17 cellular contexts compared by ENCODE assay signal in the genomic region with DNA sequence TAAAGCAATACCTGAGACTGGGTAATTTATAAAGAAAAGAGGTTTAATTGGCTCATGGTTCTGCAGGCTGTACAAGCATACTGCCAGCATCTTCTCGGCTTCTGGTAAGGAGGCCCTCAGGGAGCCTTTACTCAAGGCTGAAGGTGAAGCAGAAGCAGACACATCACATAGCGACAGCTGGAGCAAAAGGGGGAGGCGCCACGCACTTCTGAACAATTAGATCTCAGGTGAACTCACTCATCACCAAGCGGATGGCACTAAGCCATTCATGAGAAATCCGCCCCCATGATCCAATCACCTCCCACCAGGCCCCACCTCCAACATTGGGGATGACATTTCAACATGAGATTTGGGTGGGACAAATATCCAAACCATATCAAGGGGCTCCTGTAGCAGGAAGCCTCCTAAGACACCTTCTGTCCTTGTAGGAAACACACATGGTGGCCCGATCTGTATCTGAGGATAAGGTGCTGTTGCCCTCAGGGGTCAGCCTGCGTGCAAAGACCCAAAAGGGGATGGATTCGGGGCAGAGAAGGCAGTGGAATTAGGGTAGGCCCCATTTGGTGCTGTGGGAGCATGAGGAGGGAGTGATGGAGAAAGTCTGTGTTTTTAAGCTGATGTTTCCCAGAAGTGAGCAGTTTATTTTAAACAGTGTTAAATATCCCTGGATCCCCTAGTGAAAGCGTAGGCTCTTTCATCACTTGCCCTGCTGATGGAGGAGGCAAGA. TPM values are rescaled to one million over a fixed set of nuclear protein-coding genes. Genes with fewer than 3 reads are reported as not detected.
DNase-seq lines count a peak whose midpoint lies in the region; ATAC-seq and TF ChIP-seq lines count a peak whose summit lies in the region.
"Had no signal": no experiment of that assay in that cellular context is flagged by ENCODE, and none has a peak within 500 bp of the region (broad histone marks: within the 10 kb centered on the region; RNA-seq: fewer than 3 reads in every experiment).

No MANE protein-coding gene starts in this region.

- H3K27me3 Mint-ChIP-seq in activated T-helper 1 cell treated with anti-CD3 and anti-CD28 coated beads, Interleukin-12 subunit alpha, Interleukin-12 subunit beta, Interleukin-2, Interleukin-4 antibody, amounts not matched to agents 30 ng/mL and 10 ng/mL and 1 ng/mL, durations not matched to agents 14 hours and 24 hours and 36 hours (ENCODE audit: insufficient read depth): no peaks in the 10 kb centered on the region
- no peaks in the 10 kb centered on the region for H3K27me3 Mint-ChIP-seq in naive thymus-derived CD8-positive, alpha-beta T cell

- H3K9me3 ChIP-seq in esophagus squamous epithelium: peaks cover 0 to 16% (median 10%) of the 10 kb centered on the region in 3 donors
- H3K9me3 ChIP-seq: ovary had no signal

- peak overlapping the region; percentile 80 for H3K27ac Mint-ChIP-seq in activated T-helper 1 cell treated with anti-CD3 and anti-CD28 coated beads, Interleukin-12 subunit alpha, Interleukin-12 subunit beta, Interleukin-2, Interleukin-4 antibody, amounts not matched to agents 30 ng/mL and 10 ng/mL and 1 ng/mL, durations not matched to agents 14 hours and 24 hours and 36 hours
- H3K27ac Mint-ChIP-seq in naive thymus-derived CD8-positive, alpha-beta T cell: peak overlapping the region; percentile 17 to 90 (median 80)

- POLR2A ChIA-PET in naive thymus-derived CD8-positive, alpha-beta T cell (lab: Charles Lee): interaction anchor here (1.1 to 3.9 kb wide), 2 partner anchors 22 to 247 kb away, joined by 3 to 23 read pairs; partner anchors contain the start of gene IL21R

- no peak overlapping the region for H3K27ac ChIP-seq in esophagus squamous epithelium
- H3K27ac ChIP-seq: brain microvascular endothelial cell, foreskin keratinocyte, ovary, thoracic aorta had no signal

- no peaks in the 10 kb centered on the region for H3K36me3 ChIP-seq in esophagus squamous epithelium
- H3K36me3 ChIP-seq: brain microvascular endothelial cell, ovary, thoracic aorta had no signal

- peak overlapping the region; percentile 9 for H3K4me3 Mint-ChIP-seq in activated T-helper 1 cell treated with anti-CD3 and anti-CD28 coated beads, Interleukin-12 subunit alpha, Interleukin-12 subunit beta, Interleukin-2, Interleukin-4 antibody, amounts not matched to agents 30 ng/mL and 10 ng/mL and 1 ng/mL, durations not matched to agents 14 hours and 24 hours and 36 hours
- H3K4me3 Mint-ChIP-seq in naive thymus-derived CD8-positive, alpha-beta T cell: no peak overlapping the region

- H3K4me1 Mint-ChIP-seq in activated T-helper 1 cell treated with anti-CD3 and anti-CD28 coated beads, Interleukin-12 subunit alpha, Interleukin-12 subunit beta, Interleukin-2, Interleukin-4 antibody, amounts not matched to agents 30 ng/mL and 10 ng/mL and 1 ng/mL, durations not matched to agents 14 hours and 24 hours and 36 hours (ENCODE audit: low read depth): peaks cover 68% of the 10 kb centered on the region
- peaks cover 15 to 66% (median 49%) of the 10 kb centered on the region in 4 donors for H3K4me1 Mint-ChIP-seq in naive thymus-derived CD8-positive, alpha-beta T cell

- H3K27me3 ChIP-seq in esophagus squamous epithelium: peaks cover 0 to 24% (median 0%) of the 10 kb centered on the region in 4 donors
- H3K27me3 ChIP-seq: brain microvascular endothelial cell, foreskin keratinocyte, ovary had no signal

- ATAC-seq in naive thymus-derived CD8-positive, alpha-beta T cell: no peak
- ATAC-seq: foreskin keratinocyte had no signal

- TF ChIP-seq CTCF in esophagus squamous epithelium (IDR thresholded peaks at IDR 0.05): no peak

- H3K4me1 ChIP-seq in esophagus squamous epithelium: peaks cover 0 to 6% (median 0%) of the 10 kb centered on the region in 3 donors
- H3K4me1 ChIP-seq: foreskin keratinocyte had no signal

- WGBS in esophagus squamous epithelium, 2 donors: 87 to 94% methylated on average over 9 to 10 of the region's 10 CpGs

- peaks cover 71% of the 10 kb centered on the region for H3K36me3 Mint-ChIP-seq in activated T-helper 1 cell treated with anti-CD3 and anti-CD28 coated beads, Interleukin-12 subunit alpha, Interleukin-12 subunit beta, Interleukin-2, Interleukin-4 antibody, amounts not matched to agents 30 ng/mL and 10 ng/mL and 1 ng/mL, durations not matched to agents 14 hours and 24 hours and 36 hours (ENCODE audit: low read depth)
- peaks cover 19 to 50% (median 42%) of the 10 kb centered on the region in 3 donors for H3K36me3 Mint-ChIP-seq in naive thymus-derived CD8-positive, alpha-beta T cell

- H3K4me3 ChIP-seq in esophagus squamous epithelium: no peak overlapping the region
- H3K4me3 ChIP-seq: ovary, thoracic aorta had no signal

- H3K9me3 Mint-ChIP-seq in activated T-helper 1 cell treated with anti-CD3 and anti-CD28 coated beads, Interleukin-12 subunit alpha, Interleukin-12 subunit beta, Interleukin-2, Interleukin-4 antibody, amounts not matched to agents 30 ng/mL and 10 ng/mL and 1 ng/mL, durations not matched to agents 14 hours and 24 hours and 36 hours: peaks cover 25% of the 10 kb centered on the region
- peaks cover 3 to 35% (median 20%) of the 10 kb centered on the region in 9 donors for H3K9me3 Mint-ChIP-seq in naive thymus-derived CD8-positive, alpha-beta T cell

- intact Hi-C loops in activated T-helper 1 cell treated with anti-CD3 and anti-CD28 coated beads, Interleukin-12 subunit alpha, Interleukin-12 subunit beta, Interleukin-2, Interleukin-4 antibody, amounts not matched to agents 30 ng/mL and 10 ng/mL and 1 ng/mL, durations not matched to agents 14 hours and 24 hours and 36 hours (cut with micrococcal nuclease): loop anchor here (1.0 kb wide), 1 partner anchor 8 kb away; no protein-coding TSS in a partner anchor
- intact Hi-C loops in esophagus squamous epithelium (cut with DNase I): no loop called here

- TF ChIP-seq POLR2A in esophagus squamous epithelium (IDR thresholded peaks at IDR 0.05): no peak

- DNase-seq in stimulated activated CD4-positive, alpha-beta T cell treated with anti-CD3 and anti-CD28 coated beads, Interleukin-4, amount 100 ng/mL, for 24 hours: peak; percentile 3
- no peak for DNase-seq in stimulated activated CD4-positive, alpha-beta T cell treated with anti-CD3 and anti-CD28 coated beads, Interleukin-4, amount 100 ng/mL, for 1 hour
- DNase-seq in activated T-helper 1 cell treated with anti-CD3 and anti-CD28 coated beads, Interleukin-12 subunit alpha, Interleukin-12 subunit beta, Interleukin-2, Interleukin-4 antibody, amounts not matched to agents 30 ng/mL and 10 ng/mL and 1 ng/mL, durations not matched to agents 14 hours and 24 hours and 36 hours (ENCODE audit: low spot score): no peak
- DNase-seq in naive thymus-derived CD8-positive, alpha-beta T cell: no peak
- DNase-seq in AG08396 (ENCODE audit: low spot score): no peak
- DNase-seq in pons (ENCODE audit: low spot score): no peak
- DNase-seq in esophagus squamous epithelium (lab: John Stamatoyannopoulos, UW): no peak
- DNase-seq in occipital lobe (lab: John Stamatoyannopoulos, UW): no peak
- DNase-seq: brain microvascular endothelial cell; DND-41; effector memory CD4-positive, alpha-beta T cell; foreskin keratinocyte; NCI-H2107; NK-92 treated with Interleukin-12 subunit alpha and Interleukin-12 subunit beta, amount 100 ng/mL, for 24 hours; SHP77 had no signal

RNA-seq across cellular contexts. Expression of gene IL21R, which starts 23.0 kb away (rescaled TPM):
- 101 and 104 TPM in 2 replicates for total RNA-seq in activated T-helper 1 cell treated with anti-CD3 and anti-CD28 coated beads, Interleukin-12 subunit alpha, Interleukin-12 subunit beta, Interleukin-2, Interleukin-4 antibody, amounts not matched to agents 30 ng/mL and 10 ng/mL and 1 ng/mL, durations not matched to agents 14 hours and 24 hours and 36 hours
- total RNA-seq in naive thymus-derived CD8-positive, alpha-beta T cell: 10 to 100 TPM; 29.3 to 29.4 TPM
- polyA plus RNA-seq in naive thymus-derived CD8-positive, alpha-beta T cell: 10 to 100 TPM; 26.5 to 47.1 (median 33.9) TPM
- 1 to 10 TPM in 1 of 4 donors, under 1 TPM in 3; 0.23 to 1.2 (median 0.39) TPM for total RNA-seq in esophagus squamous epithelium
- not detected for total RNA-seq in occipital lobe

Comparison
In these comparisons a context has a peak if more than half of its experiments do, and no peak if none do; other contexts are left out.
1. RNA of gene IL21R, which starts 23.0 kb away (total RNA-seq): 101 to 104 TPM in activated T-helper 1 cell treated with anti-CD3 and anti-CD28 coated beads, Interleukin-12 subunit alpha, Interleukin-12 subunit beta, Interleukin-2, Interleukin-4 antibody, amounts not matched to agents 30 ng/mL and 10 ng/mL and 1 ng/mL, durations not matched to agents 14 hours and 24 hours and 36 hours and 29.3 to 29.4 TPM in naive thymus-derived CD8-positive, alpha-beta T cell; 0.23 to 1.2 TPM in esophagus squamous epithelium and not detected in occipital lobe (single experiment); every median in the first group is over 10 times any median in the second.